Comparison of ENCODE assay signal across 8 cellular contexts in genomic region chr6:149925253-149925973, GRCh38. TPM values are rescaled to one million over a fixed set of nuclear protein-coding genes. Genes with fewer than 3 reads are reported as not detected.
DNase-seq lines count a peak whose midpoint lies in the region; ATAC-seq, FAIRE-seq and TF ChIP-seq lines count a peak whose summit lies in the region.

No MANE protein-coding gene starts in this region.

- H3K36me3 ChIP-seq in breast epithelium (no peaks in the 10 kb centered on the region), uterus (no peaks in the 10 kb centered on the region)

- peaks cover 28% of the 10 kb centered on the region for H3K27me3 Mint-ChIP-seq in MCF 10A (ENCODE audit: insufficient read depth, unreplicated experiment)
- H3K27me3 Mint-ChIP-seq in memory B cell, result peaks cover 45% of the 10 kb centered on the region

- H3K9me3 ChIP-seq in breast epithelium, result no peaks in the 10 kb centered on the region
- no peaks in the 10 kb centered on the region for H3K9me3 ChIP-seq in uterus

- H3K27me3 ChIP-seq in breast epithelium, result no peaks in the 10 kb centered on the region
- H3K27me3 ChIP-seq in uterus, result peaks cover 0 to 3% of the 10 kb centered on the region in 2 donors

- POLR2A ChIA-PET in MCF 10A (lab: Yijun Ruan, JAX), result interaction anchor here (1.0 to 3.4 kb wide), 4 partner anchors 25 to 204 kb away, joined by 3 to 14 read pairs (median 4); no protein-coding TSS in a partner anchor

- peaks cover 0 to 4% of the 10 kb centered on the region in 2 donors for H3K4me1 ChIP-seq in breast epithelium
- H3K4me1 ChIP-seq in uterus, result no peaks in the 10 kb centered on the region

- H3K36me3 Mint-ChIP-seq in MCF 10A (ENCODE audit: insufficient read depth, unreplicated experiment), result no peaks in the 10 kb centered on the region
- no peaks in the 10 kb centered on the region for H3K36me3 Mint-ChIP-seq in memory B cell

- ATAC-seq in memory B cell (ENCODE audit: low read depth) (no peak), HG02938 (IDR thresholded peaks at IDR 0.05; ENCODE audit: unreplicated experiment) (no peak)

- H3K4me3 ChIP-seq in breast epithelium (peak overlapping the region; percentile 43 to 66 (median 59)), choroid plexus epithelial cell (ENCODE audit: low read depth, low read length) (peak overlapping the region; percentile 66), uterus (peak overlapping the region; percentile 36 to 39)

- CTCF ChIA-PET in MCF 10A (lab: Yijun Ruan, JAX), result interaction anchor here (0.6 to 3.9 kb wide), 12 partner anchors 25 to 482 kb away, joined by 3 to 43 read pairs (median 5); no protein-coding TSS in a partner anchor

- FAIRE-seq in GM12891 (lab: Jason Lieb, UNC), result no peak

- TF ChIP-seq POLR2A in breast epithelium (IDR thresholded peaks at IDR 0.05), result no peak
- TF ChIP-seq POLR2A in uterus (IDR thresholded peaks at IDR 0.05), result no peak
- no peak for TF ChIP-seq POLR2A in GM12891 (IDR thresholded peaks at IDR 0.05; ENCODE audit: low read depth, low read length)

- DNase-seq in breast epithelium (ENCODE audit: low spot score in 2 of 2) (no peak), MCF 10A (ENCODE audit: unreplicated experiment) (no peak), choroid plexus epithelial cell (ENCODE audit: low read depth) (peak; percentile 54), memory B cell (ENCODE audit: low spot score in 2 of 2) (no peak), uterus (peak in 1 of 2 donors; percentile 34), GM12891 (ENCODE audit: insufficient read length, low spot score) (no peak), NCI-H748 treated with DMSO at 0.1 percent for 48 hours (lab: John Stamatoyannopoulos, UW) (no peak)

- intact Hi-C loops in breast epithelium (cut with DNase I; ENCODE audit: low total_unique reads) (loop anchor here (5.0 kb wide), 1 partner anchor 88 kb away; no protein-coding TSS in a partner anchor), MCF 10A (cut with micrococcal nuclease) (loop anchor here (10.0 kb wide), 1 partner anchor 381 kb away; the partner anchor contains the start of gene PPIL4), uterus (cut with DNase I; ENCODE audit: low total_unique reads) (loop anchor here (5.0 kb wide), 1 partner anchor 88 kb away; no protein-coding TSS in a partner anchor)

- H3K9me3 Mint-ChIP-seq in MCF 10A (ENCODE audit: unreplicated experiment) (no peaks in the 10 kb centered on the region), memory B cell (no peaks in the 10 kb centered on the region)

- H3K4me1 Mint-ChIP-seq in MCF 10A (ENCODE audit: insufficient read depth, unreplicated experiment) (peaks cover 19% of the 10 kb centered on the region), memory B cell (peaks cover 18% of the 10 kb centered on the region)

- H3K27ac Mint-ChIP-seq in MCF 10A (ENCODE audit: low read depth, unreplicated experiment) (no peak overlapping the region), memory B cell (no peak overlapping the region)

- no TSS peak for BruUV-seq in MCF 10A (replicated peaks; lab: Mats Ljungman, UMichigan)

- H3K27ac ChIP-seq in breast epithelium (peak overlapping the region; percentile 66 to 68), uterus (peak overlapping the region; percentile 16 to 56)

- TF ChIP-seq CTCF in breast epithelium (IDR thresholded peaks at IDR 0.05), result no peak
- no peak for TF ChIP-seq CTCF in MCF 10A (IDR thresholded peaks at IDR 0.05; ENCODE audit: unreplicated experiment)
- no peak for TF ChIP-seq CTCF in choroid plexus epithelial cell (conservative IDR thresholded peaks at IDR 0.05; ENCODE audit: low read depth, low read length)
- no peak for TF ChIP-seq CTCF in uterus (IDR thresholded peaks at IDR 0.05)

- H3K4me3 Mint-ChIP-seq in MCF 10A (ENCODE audit: unreplicated experiment) (no peak overlapping the region), memory B cell (peak overlapping the region; percentile 39)

TF ChIP-seq in GM12891, 5 proteins besides CTCF, POLR2A, EP300 and RAD21:
- no peak for TF ChIP-seq SPI1 (IDR thresholded peaks at IDR 0.05; ENCODE audit: low read depth, low read length)
- TF ChIP-seq POLR2AphosphoS5 (IDR thresholded peaks at IDR 0.05; ENCODE audit: low read depth, low read length), result no peak
- no peak for TF ChIP-seq TAF1 (IDR thresholded peaks at IDR 0.05; ENCODE audit: low read depth, low read length)
- TF ChIP-seq POU2F2 (IDR thresholded peaks at IDR 0.05; ENCODE audit: low read depth, low read length), result no peak
- TF ChIP-seq PAX5 (IDR thresholded peaks at IDR 0.05; ENCODE audit: insufficient read depth, low read length, severe bottlenecking), result no peak

RNA-seq across cellular contexts. Expression of gene RAET1G, which starts 2.5 kb away (rescaled TPM):
- total RNA-seq in breast epithelium, result 1 to 10 TPM in 1 of 3 donors, not detected in 2; 2.2 TPM
- total RNA-seq in MCF 10A (2022), result 8.3 and 9.9 TPM in 2 replicates
- 1 to 10 TPM in 1 of 4 donors, not detected in 3; 1.4 TPM for total RNA-seq in uterus
- polyA plus RNA-seq in GM12891 (2012; ENCODE audit: low read depth, missing spikeins), result not detected

RNA-seq across cellular contexts. Expression of gene ULBP2, which starts 16.4 kb away (rescaled TPM):
- total RNA-seq in breast epithelium (1 to 10 TPM in 1 of 3 donors, under 1 TPM in 1, not detected in 1; 0.88 to 1.3 TPM), MCF 10A (2022) (3.1 and 5.2 TPM in 2 replicates), uterus (under 1 TPM in 2 of 4 donors, not detected in 2; 0.21 to 0.34 TPM)
- polyA plus RNA-seq in GM12891 (2012; ENCODE audit: low read depth, missing spikeins), result 0.21 TPM

RNA-seq across cellular contexts. Expression of gene RAET1E, which starts 27.5 kb away (rescaled TPM):
- total RNA-seq in breast epithelium (1 to 10 TPM in 1 of 3 donors, not detected in 2; 2.0 TPM), MCF 10A (2022) (28.9 and 37.6 TPM in 2 replicates), uterus (under 1 TPM in 1 of 4 donors, not detected in 3; 0.55 TPM)
- polyA plus RNA-seq in GM12891 (2012; ENCODE audit: low read depth, missing spikeins), result not detected

RNA-seq across cellular contexts. Expression of gene ULBP1, which starts 38.3 kb away (rescaled TPM):
- total RNA-seq in breast epithelium, result under 1 TPM in 2 of 3 donors, not detected in 1; under 0.01 to 0.29 TPM
- not detected in 2 replicates for total RNA-seq in MCF 10A (2022)
- not detected for total RNA-seq in uterus
- polyA plus RNA-seq in GM12891 (2012; ENCODE audit: low read depth, missing spikeins), result 0.27 TPM
